2 cellular contexts compared by ENCODE assay signal in the genomic region with DNA sequence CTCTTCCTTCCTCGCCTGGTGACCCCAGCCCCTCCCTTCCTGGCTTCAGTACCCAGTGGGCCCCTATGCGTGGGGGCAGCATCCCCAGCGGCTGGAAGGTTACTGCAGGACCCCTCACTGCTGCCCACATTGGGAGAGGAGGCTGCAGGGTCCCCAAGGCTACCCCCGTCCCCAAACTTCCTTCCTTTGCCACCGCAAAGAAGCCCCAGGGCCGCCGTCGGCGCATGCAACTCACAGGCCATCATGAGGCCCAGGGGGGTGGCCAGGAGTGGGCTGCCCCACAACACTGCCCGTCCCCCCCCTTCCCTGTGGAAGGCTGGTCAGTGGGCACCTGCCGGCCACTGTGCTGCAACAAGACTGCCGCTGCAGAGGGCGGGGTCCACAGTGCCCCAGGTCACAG.
TF ChIP-seq lines count a peak whose summit lies in the region.

No MANE protein-coding gene starts in this region.

TF ChIP-seq in A549, 52 proteins besides CTCF, POLR2A, EP300 and RAD21:
- no peak for TF ChIP-seq HES2 (IDR thresholded peaks at IDR 0.05)
- no peak for TF ChIP-seq GATA3 (IDR thresholded peaks at IDR 0.05; ENCODE audit: borderline replicate concordance)

TF ChIP-seq in GM12878, 131 proteins besides CTCF, POLR2A, EP300 and RAD21:
- TF ChIP-seq HDAC2 (IDR thresholded peaks at IDR 0.05) (no peak), IKZF1 (conservative IDR thresholded peaks at IDR 0.05) (no peak), FOXM1 (IDR thresholded peaks at IDR 0.05; ENCODE audit: low read depth, low read length) (no peak), IRF5 (IDR thresholded peaks at IDR 0.05; ENCODE audit: borderline replicate concordance) (no peak), BMI1 (IDR thresholded peaks at IDR 0.05; ENCODE audit: borderline replicate concordance) (no peak), NR2C2 (IDR thresholded peaks at IDR 0.05; ENCODE audit: borderline replicate concordance, control insufficient read depth, insufficient read length, low read depth) (no peak), STAT3 (IDR thresholded peaks at IDR 0.05; ENCODE audit: low read depth, low read length) (no peak), SIN3A (IDR thresholded peaks at IDR 0.05; ENCODE audit: low read depth, low read length) (no peak)
- TF ChIP-seq, protein P1, sequence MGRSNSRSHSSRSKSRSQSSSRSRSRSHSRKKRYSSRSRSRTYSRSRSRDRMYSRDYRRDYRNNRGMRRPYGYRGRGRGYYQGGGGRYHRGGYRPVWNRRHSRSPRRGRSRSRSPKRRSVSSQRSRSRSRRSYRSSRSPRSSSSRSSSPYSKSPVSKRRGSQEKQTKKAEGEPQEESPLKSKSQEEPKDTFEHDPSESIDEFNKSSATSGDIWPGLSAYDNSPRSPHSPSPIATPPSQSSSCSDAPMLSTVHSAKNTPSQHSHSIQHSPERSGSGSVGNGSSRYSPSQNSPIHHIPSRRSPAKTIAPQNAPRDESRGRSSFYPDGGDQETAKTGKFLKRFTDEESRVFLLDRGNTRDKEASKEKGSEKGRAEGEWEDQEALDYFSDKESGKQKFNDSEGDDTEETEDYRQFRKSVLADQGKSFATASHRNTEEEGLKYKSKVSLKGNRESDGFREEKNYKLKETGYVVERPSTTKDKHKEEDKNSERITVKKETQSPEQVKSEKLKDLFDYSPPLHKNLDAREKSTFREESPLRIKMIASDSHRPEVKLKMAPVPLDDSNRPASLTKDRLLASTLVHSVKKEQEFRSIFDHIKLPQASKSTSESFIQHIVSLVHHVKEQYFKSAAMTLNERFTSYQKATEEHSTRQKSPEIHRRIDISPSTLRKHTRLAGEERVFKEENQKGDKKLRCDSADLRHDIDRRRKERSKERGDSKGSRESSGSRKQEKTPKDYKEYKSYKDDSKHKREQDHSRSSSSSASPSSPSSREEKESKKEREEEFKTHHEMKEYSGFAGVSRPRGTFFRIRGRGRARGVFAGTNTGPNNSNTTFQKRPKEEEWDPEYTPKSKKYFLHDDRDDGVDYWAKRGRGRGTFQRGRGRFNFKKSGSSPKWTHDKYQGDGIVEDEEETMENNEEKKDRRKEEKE (IDR thresholded peaks at IDR 0.05), result no peak
- TF ChIP-seq, protein P2, sequence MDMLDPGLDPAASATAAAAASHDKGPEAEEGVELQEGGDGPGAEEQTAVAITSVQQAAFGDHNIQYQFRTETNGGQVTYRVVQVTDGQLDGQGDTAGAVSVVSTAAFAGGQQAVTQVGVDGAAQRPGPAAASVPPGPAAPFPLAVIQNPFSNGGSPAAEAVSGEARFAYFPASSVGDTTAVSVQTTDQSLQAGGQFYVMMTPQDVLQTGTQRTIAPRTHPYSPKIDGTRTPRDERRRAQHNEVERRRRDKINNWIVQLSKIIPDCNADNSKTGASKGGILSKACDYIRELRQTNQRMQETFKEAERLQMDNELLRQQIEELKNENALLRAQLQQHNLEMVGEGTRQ (IDR thresholded peaks at IDR 0.05; ENCODE audit: borderline replicate concordance, low read depth, low read length), result no peak
